ENCODE assay signal across 1 cellular context in genomic region chr19:1424182-1424955, GRCh38.
TF ChIP-seq lines count a peak whose summit lies in the region.

No MANE protein-coding gene starts in this region.

TF ChIP-seq in HepG2, 621 proteins besides CTCF, POLR2A, EP300 and RAD21 (continues in another document):
- TF ChIP-seq RARA (CRISPR knock-in tag; IDR thresholded peaks at IDR 0.05) = peak; percentile 77
- no peak for TF ChIP-seq ZEB1 (IDR thresholded peaks at IDR 0.05; ENCODE audit: insufficient replicate concordance, low read depth)
- TF ChIP-seq ZNF18 (CRISPR knock-in tag; IDR thresholded peaks at IDR 0.05; ENCODE audit: insufficient replicate concordance) = peak; percentile 81
- no peak for TF ChIP-seq ZNF382 (CRISPR knock-in tag; IDR thresholded peaks at IDR 0.05; ENCODE audit: borderline replicate concordance)
- TF ChIP-seq ZHX2 (IDR thresholded peaks at IDR 0.05; ENCODE audit: low read depth) = peak; percentile 82
- TF ChIP-seq ZHX2 (CRISPR knock-in tag; IDR thresholded peaks at IDR 0.05; ENCODE audit: borderline replicate concordance) = no peak
- TF ChIP-seq ZNF790 (CRISPR knock-in tag; IDR thresholded peaks at IDR 0.05; ENCODE audit: borderline replicate concordance) = no peak
- TF ChIP-seq PHB2 (IDR thresholded peaks at IDR 0.05; ENCODE audit: partially characterized antibody) = no peak
- TF ChIP-seq TFDP1 (CRISPR knock-in tag; IDR thresholded peaks at IDR 0.05; ENCODE audit: borderline replicate concordance) = peak; percentile 47; the same call in 1 of the 2 replicates
- 0 out of 4 replicates have a peak, but pooled peaks of 1 of the 2 experiments have one; percentile 30 for TF ChIP-seq REST (IDR thresholded peaks at IDR 0.05; ENCODE audit: borderline replicate concordance in 1 of 2, low read depth in 1 of 2, low read length in 2 of 2)
- no peak for TF ChIP-seq ZBTB34 (CRISPR knock-in tag; IDR thresholded peaks at IDR 0.05)
- no peak for TF ChIP-seq GRHL1 (CRISPR knock-in tag; conservative IDR thresholded peaks at IDR 0.05)
- TF ChIP-seq ZBED4 (CRISPR knock-in tag; IDR thresholded peaks at IDR 0.05; ENCODE audit: borderline replicate concordance) = no peak
- no peak for TF ChIP-seq ZBTB10 (CRISPR knock-in tag; IDR thresholded peaks at IDR 0.05; ENCODE audit: borderline replicate concordance)
- no peak for TF ChIP-seq ZNF777 (CRISPR knock-in tag; IDR thresholded peaks at IDR 0.05)
- no peak for TF ChIP-seq ZNF557 (CRISPR knock-in tag; IDR thresholded peaks at IDR 0.05)
- TF ChIP-seq ZFP82 (CRISPR knock-in tag; IDR thresholded peaks at IDR 0.05; ENCODE audit: borderline replicate concordance) = no peak
- no peak for TF ChIP-seq PAF1 (CRISPR knock-in tag; IDR thresholded peaks at IDR 0.05)
- peak; percentile 62; the same call in 1 of the 2 replicates for TF ChIP-seq ZNF430 (CRISPR knock-in tag; IDR thresholded peaks at IDR 0.05)
- peak; percentile 47; the same call in 1 of the 2 replicates for TF ChIP-seq SOX5 (CRISPR knock-in tag; IDR thresholded peaks at IDR 0.05; ENCODE audit: borderline replicate concordance)
- TF ChIP-seq ZNF10 (CRISPR knock-in tag; IDR thresholded peaks at IDR 0.05; ENCODE audit: borderline replicate concordance, low read depth) = no peak
- no peak; the same call in 1 of the 2 replicates for TF ChIP-seq ZSCAN9 (CRISPR knock-in tag; IDR thresholded peaks at IDR 0.05; ENCODE audit: borderline replicate concordance)
- peak; percentile 64 for TF ChIP-seq MED1 (CRISPR knock-in tag; IDR thresholded peaks at IDR 0.05)
- no peak for TF ChIP-seq CSRNP2 (CRISPR knock-in tag; conservative IDR thresholded peaks at IDR 0.05; ENCODE audit: low read depth)
- TF ChIP-seq SATB2 (CRISPR knock-in tag; IDR thresholded peaks at IDR 0.05) = no peak
- TF ChIP-seq CENPX (CRISPR knock-in tag; IDR thresholded peaks at IDR 0.05) = no peak
- TF ChIP-seq ISL2 (CRISPR knock-in tag; IDR thresholded peaks at IDR 0.05) = no peak
- no peak for TF ChIP-seq ZNF570 (CRISPR knock-in tag; IDR thresholded peaks at IDR 0.05; ENCODE audit: borderline replicate concordance)
- TF ChIP-seq MBD4 (IDR thresholded peaks at IDR 0.05; ENCODE audit: borderline replicate concordance, low read length) = no peak
- 0 out of 2 replicates have a peak, but pooled peaks have one; percentile 65 for TF ChIP-seq ESRRA (CRISPR knock-in tag; IDR thresholded peaks at IDR 0.05; ENCODE audit: low read depth)
